ENCODE assay signal across 8 cellular contexts in genomic region chr15:90934949-90935751, GRCh38. TPM values are rescaled to one million over a fixed set of nuclear protein-coding genes. Genes with fewer than 3 reads are reported as not detected.
A peak's percentile ranks its signal among the peaks of the same experiment; 100 is the strongest.
DNase-seq lines count a peak whose midpoint lies in the region; ATAC-seq, FAIRE-seq and TF ChIP-seq lines count a peak whose summit lies in the region.

TSS of gene UNC45A (plus strand) at chr15:90935285. CDS start at chr15:90935325, 40 bp downstream.

- intact Hi-C loops in spleen (cut with DNase I; ENCODE audit: low total_unique reads), result no loop called here

- no peak for TF ChIP-seq CTCF in WI38 (IDR thresholded peaks at IDR 0.05; ENCODE audit: low read depth, low read length)
- no peak for TF ChIP-seq CTCF in bronchial epithelial cell (IDR thresholded peaks at IDR 0.05; ENCODE audit: insufficient read depth, low read length, severe bottlenecking)
- TF ChIP-seq CTCF in spleen (IDR thresholded peaks at IDR 0.05 in 8 of 11, conservative IDR thresholded peaks at IDR 0.05 in 3 of 11), result no peak

- peaks cover 3 to 10% (median 3%) of the 10 kb centered on the region in 3 donors for H3K36me3 Mint-ChIP-seq in immature natural killer cell

- in situ Hi-C loops in ACHN (cut with HindIII; ENCODE audit: low pct_ligation_motif_present, low pct_unique_long_range_greater_than_20kb, low sequenced_read_pairs), result no loop called here

- H3K36me3 ChIP-seq in bronchial epithelial cell (ENCODE audit: control insufficient read depth, insufficient read depth, low read length), result peaks cover 15% of the 10 kb centered on the region
- H3K36me3 ChIP-seq in spleen, result peaks cover under 1 to 39% (median 25%) of the 10 kb centered on the region in 6 donors

- FAIRE-seq in bronchial epithelial cell (lab: Jason Lieb, UNC), result no peak

- no peaks in the 10 kb centered on the region for H3K9me3 ChIP-seq in spleen

- peak in 2 of 3 donors; percentile 39 to 64 for TF ChIP-seq POLR2A in spleen (IDR thresholded peaks at IDR 0.05)

- H3K27me3 Mint-ChIP-seq in immature natural killer cell (ENCODE audit: low read depth in 3 of 3), result peaks cover 0 to 12% (median 8%) of the 10 kb centered on the region in 3 donors

- peaks cover 43 to 49% of the 10 kb centered on the region in 2 donors for H3K4me1 Mint-ChIP-seq in immature natural killer cell

- WGBS in spleen, 5 donors, result 0 to 1% (median 1%) methylated on average over 38 to 65 of the region's 65 CpGs

- H3K27ac Mint-ChIP-seq in immature natural killer cell, result peak within 1 kb of the TSS; percentile 89 to 93 (median 93)

- no peaks in the 10 kb centered on the region for H3K27me3 ChIP-seq in bronchial epithelial cell (ENCODE audit: control insufficient read depth, insufficient read depth, low read length)
- no peaks in the 10 kb centered on the region for H3K27me3 ChIP-seq in spleen (replicated peaks in 1 of 7)

- DNase-seq in ACHN, result peak; percentile 85
- peak; percentile 72 for DNase-seq in NCI-H2196 treated with DMSO at 0.1 percent for 48 hours (lab: John Stamatoyannopoulos, UW; ENCODE audit: unreplicated experiment)
- DNase-seq in bronchial epithelial cell (ENCODE audit: low read depth), result peak; percentile 82
- peak; percentile 88 to 91 (median 91) for DNase-seq in immature natural killer cell
- peak; percentile 99 for DNase-seq in spleen

- no peaks in the 10 kb centered on the region for H3K9me3 Mint-ChIP-seq in immature natural killer cell

- peak within 1 kb of the TSS; percentile 85 to 98 (median 85) for H3K4me3 Mint-ChIP-seq in immature natural killer cell

- peak within 1 kb of the TSS; percentile 22 to 99 (median 87) for H3K27ac ChIP-seq in spleen

- peak; percentile 41 for ATAC-seq in GM18873 (IDR thresholded peaks at IDR 0.05; ENCODE audit: low FRiP score, unreplicated experiment)
- peak; percentile 64 for ATAC-seq in HG03135 (IDR thresholded peaks at IDR 0.05; ENCODE audit: unreplicated experiment)

- H3K4me1 ChIP-seq in spleen, result peaks cover 41 to 73% (median 61%) of the 10 kb centered on the region in 6 donors

- peak within 1 kb of the TSS; percentile 77 for H3K4me3 ChIP-seq in WI38 (ENCODE audit: low read depth, low read length)
- H3K4me3 ChIP-seq in bronchial epithelial cell (ENCODE audit: low read depth, low read length), result peak within 1 kb of the TSS; percentile 83
- H3K4me3 ChIP-seq in spleen, result peak within 1 kb of the TSS; percentile 63 to 86 (median 70)

RNA-seq across cellular contexts. Expression of gene UNC45A, which starts in this region (rescaled TPM):
- 64.8 and 105 TPM in 2 replicates for total RNA-seq in bronchial epithelial cell
- 10 to 100 TPM; 54.9 to 74.4 (median 59.3) TPM for polyA plus RNA-seq in immature natural killer cell
- total RNA-seq in spleen, result 10 to 100 TPM; 32.8 to 59.5 (median 42.6) TPM
- polyA plus RNA-seq in spleen, result 10 to 100 TPM; 32.2 to 43.6 (median 32.8) TPM

Comparison
In these comparisons a context has a peak if more than half of its experiments do, and no peak if none do; other contexts are left out.
1. Peak in every context shown above with its lines: DNase-seq, ATAC-seq, H3K4me3 ChIP-seq and H3K27ac ChIP-seq.